In the genomic region with DNA sequence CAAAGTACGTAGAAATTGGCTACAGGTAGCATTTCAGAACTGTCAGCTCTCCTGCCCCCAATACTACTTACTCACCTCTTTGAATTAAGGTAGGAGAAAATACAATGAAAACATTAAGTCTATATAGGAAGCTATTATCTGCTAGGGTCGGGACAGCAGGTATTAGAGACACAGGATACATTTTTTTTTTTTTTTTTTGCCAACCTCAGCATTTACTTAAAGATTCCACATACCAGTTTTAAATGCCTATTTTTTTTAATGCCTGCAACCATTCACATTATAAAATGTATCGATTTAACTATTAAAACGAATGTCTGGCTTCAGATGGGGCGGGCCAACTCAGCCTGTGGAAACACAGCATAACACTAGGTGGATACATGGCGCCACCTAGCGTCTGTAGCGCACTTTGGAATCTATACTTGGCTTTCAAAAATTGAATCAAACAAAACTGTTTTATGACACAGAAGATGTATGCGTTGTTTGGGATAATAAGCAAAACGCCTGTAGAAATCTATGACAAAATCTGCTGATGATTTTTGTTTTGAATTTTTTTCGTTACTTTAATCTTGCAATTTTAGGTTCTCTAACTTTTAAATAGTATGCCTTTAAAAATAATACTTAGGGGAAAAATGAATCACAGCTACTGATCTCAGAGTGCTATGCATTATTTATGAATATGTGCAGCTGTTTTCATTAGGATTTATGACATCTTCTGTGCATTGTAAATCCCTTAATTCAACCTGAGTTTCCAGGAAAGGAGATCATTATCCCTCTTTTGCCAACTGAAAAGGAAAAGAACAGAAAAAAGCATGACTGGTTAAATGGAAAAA, we compare ENCODE assay signal across 8 cellular contexts.
DNase-seq lines count a peak whose midpoint lies in the region; FAIRE-seq and TF ChIP-seq lines count a peak whose summit lies in the region.

No MANE protein-coding gene starts in this region.

- H3K27ac Mint-ChIP-seq in progenitor cell of endocrine pancreas = no peak overlapping the region

- intact Hi-C loops in uterus (cut with DNase I; ENCODE audit: low total_unique reads) = loop anchor here (10.0 kb wide), 1 partner anchor 1144 kb away; no protein-coding TSS in a partner anchor

- H3K9me3 Mint-ChIP-seq in progenitor cell of endocrine pancreas (ENCODE audit: low read depth) = no peaks in the 10 kb centered on the region

- H3K4me1 ChIP-seq in SJSA1 (replicated peaks) (no peaks in the 10 kb centered on the region), uterus (no peaks in the 10 kb centered on the region)

- H3K9me3 ChIP-seq in SJSA1 (replicated peaks) (no peaks in the 10 kb centered on the region), uterus (no peaks in the 10 kb centered on the region)

- H3K27me3 Mint-ChIP-seq in progenitor cell of endocrine pancreas = peaks cover 11% of the 10 kb centered on the region

- no peak overlapping the region for H3K4me3 Mint-ChIP-seq in progenitor cell of endocrine pancreas (ENCODE audit: low read depth)

- no peaks in the 10 kb centered on the region for H3K36me3 Mint-ChIP-seq in progenitor cell of endocrine pancreas (ENCODE audit: insufficient read depth)

- peak; percentile 87 for FAIRE-seq in H54 (lab: Jason Lieb, UNC)

- H3K4me3 ChIP-seq in GM06990 (replicated peaks; ENCODE audit: low read depth, low read length) (no peak overlapping the region), LNCaP clone FGC (ENCODE audit: low read depth, low read length) (no peak overlapping the region), SJSA1 (no peak overlapping the region), uterus (no peak overlapping the region)

- no peaks in the 10 kb centered on the region for H3K4me1 Mint-ChIP-seq in progenitor cell of endocrine pancreas (ENCODE audit: low read depth)

- H3K36me3 ChIP-seq in GM06990 (ENCODE audit: control insufficient read depth, insufficient read depth, low read length) = no peaks in the 10 kb centered on the region
- no peaks in the 10 kb centered on the region for H3K36me3 ChIP-seq in SJSA1
- H3K36me3 ChIP-seq in uterus = no peaks in the 10 kb centered on the region

- no peak overlapping the region for H3K27ac ChIP-seq in SJSA1
- H3K27ac ChIP-seq in uterus = no peak overlapping the region

- TF ChIP-seq CTCF in GM06990 (IDR thresholded peaks at IDR 0.05; ENCODE audit: insufficient read depth, low read length, poor library complexity, severe bottlenecking) (peak; percentile 84), LNCaP clone FGC (IDR thresholded peaks at IDR 0.05; ENCODE audit: control insufficient read depth, extremely low read depth, insufficient read depth) (peak; percentile 82), progenitor cell of endocrine pancreas (IDR thresholded peaks at IDR 0.05; ENCODE audit: unreplicated experiment) (peak; percentile 98), uterus (IDR thresholded peaks at IDR 0.05) (peak; percentile 53 to 78 (median 73))

- H3K27me3 ChIP-seq in GM06990 (replicated peaks; ENCODE audit: control insufficient read depth, insufficient read depth, low read length) (no peaks in the 10 kb centered on the region), SJSA1 (replicated peaks) (0 out of 2 replicates have a peak, but pooled peaks cover 3% of the 10 kb centered on the region), uterus (no peaks in the 10 kb centered on the region)

- no peak for TF ChIP-seq POLR2A in H54 (IDR thresholded peaks at IDR 0.05; ENCODE audit: low read depth, low read length)
- no peak for TF ChIP-seq POLR2A in uterus (IDR thresholded peaks at IDR 0.05)

- DNase-seq in GM06990 (ENCODE audit: extremely low read depth, insufficient read length) (no peak), H54 (ENCODE audit: insufficient read length, low spot score) (peak; percentile 17), LNCaP clone FGC (ENCODE audit: low read depth) (peak; percentile 30), SJSA1 (ENCODE audit: low read depth in 1 of 2, low spot score in 2 of 2) (peak; percentile 46 to 70), glomerular visceral epithelial cell (ENCODE audit: extremely low spot score) (peak; percentile 71), progenitor cell of endocrine pancreas (ENCODE audit: low spot score, unreplicated experiment) (peak; percentile 58), uterus (peak; percentile 57 to 60)
- peak; percentile 59 for DNase-seq in activated gamma-delta T cell treated with anti-CD3 and anti-CD28 coated beads, Interleukin-2, amount 50 U/mL, for 16 hours (ENCODE audit: low read depth)
